Comparison of ENCODE assay signal across 28 cellular contexts in genomic region chr12:29962276-29963035, GRCh38.
"Had no signal": no experiment of that assay in that cellular context is flagged by ENCODE, and none has a peak within 500 bp of the region (broad histone marks: within the 10 kb centered on the region; RNA-seq: fewer than 3 reads in every experiment).

No MANE protein-coding gene starts in this region.

- H3K27me3 Mint-ChIP-seq: stimulated activated naive B cell treated with anti-CD40 and anti-IgM and Interleukin-4, amounts not matched to agents 10 μg/mL and 1 μg/mL and 100 μg/mL, for 72 hours had no signal

- H3K4me1 Mint-ChIP-seq: immature natural killer cell; nephron; neural crest cell; stimulated activated naive B cell treated with anti-CD40 and anti-IgM and Interleukin-4, amounts not matched to agents 10 μg/mL and 1 μg/mL and 100 μg/mL, for 72 hours had no signal

- H3K36me3 Mint-ChIP-seq: immature natural killer cell; naive thymus-derived CD8-positive, alpha-beta T cell; stimulated activated naive B cell treated with anti-CD40 and anti-IgM and Interleukin-4, amounts not matched to agents 10 μg/mL and 1 μg/mL and 100 μg/mL, for 72 hours; type B pancreatic cell had no signal

- H3K4me1 ChIP-seq: left lung, lower lobe of right lung, pancreas, prostate gland, uterus had no signal

- H3K27ac Mint-ChIP-seq: immature natural killer cell; naive thymus-derived CD8-positive, alpha-beta T cell; nephron; stimulated activated naive B cell treated with anti-CD40 and anti-IgM and Interleukin-4, amounts not matched to agents 10 μg/mL and 1 μg/mL and 100 μg/mL, for 72 hours; type B pancreatic cell had no signal

- H3K4me3 ChIP-seq: left lung, lower lobe of right lung, pancreas, prostate gland, skin epidermis, tibial nerve, uterus had no signal

- H3K4me3 Mint-ChIP-seq: immature natural killer cell; naive thymus-derived CD8-positive, alpha-beta T cell; nephron; neural crest cell; stimulated activated naive B cell treated with anti-CD40 and anti-IgM and Interleukin-4, amounts not matched to agents 10 μg/mL and 1 μg/mL and 100 μg/mL, for 72 hours; type B pancreatic cell had no signal

- H3K27ac ChIP-seq: left lung, lower lobe of right lung, pancreas, prostate gland, skin epidermis, tibial nerve, uterus had no signal

- ATAC-seq: left colon; left lung; lower lobe of right lung; naive thymus-derived CD8-positive, alpha-beta T cell; pancreas; right cardiac atrium; sciatic nerve; stimulated activated naive B cell treated with anti-CD40 and anti-IgM and Interleukin-4, amounts not matched to agents 10 μg/mL and 1 μg/mL and 100 μg/mL, for 72 hours; stimulated activated naive CD8-positive, alpha-beta T cell treated with anti-CD3 and anti-CD28 coated beads, Interleukin-15, Interleukin-2, amounts not matched to agents 100 U/mL and 50 U/mL, for 24 hours had no signal

- H3K9me3 Mint-ChIP-seq: nephron, neural crest cell, type B pancreatic cell had no signal

- H3K36me3 ChIP-seq: left lung, lower lobe of right lung, pancreas, prostate gland, tibial nerve, uterus had no signal

- H3K9me3 ChIP-seq: left lung, lower lobe of right lung, pancreas, prostate gland, tibial nerve, uterus had no signal

- DNase-seq: hypothalamus; immature natural killer cell; kidney; left colon; left lung; lower lobe of right lung; mammary epithelial cell; mesenchymal stem cell; naive thymus-derived CD8-positive, alpha-beta T cell; nucleus accumbens; pancreas; posterior cingulate gyrus; right cardiac atrium; stimulated activated CD4-positive, alpha-beta T cell treated with anti-CD3 and anti-CD28 coated beads, Interleukin-12 subunit alpha, Interleukin-12 subunit beta, amount 100 ng/mL, for 4 hours; stimulated activated CD4-positive, alpha-beta T cell treated with anti-CD3 and anti-CD28 coated beads, Interleukin-15, amount 100 ng/mL, for 24 hours; stimulated activated CD4-positive, alpha-beta T cell treated with anti-CD3 and anti-CD28 coated beads, Interleukin-2, amount 100 ng/mL, for 24 hours; stimulated activated CD4-positive, alpha-beta T cell treated with anti-CD3 and anti-CD28 coated beads, Interleukin-4, amount 100 ng/mL, for 1 hour; stimulated activated naive B cell treated with anti-CD40 and anti-IgM and Interleukin-4, amounts not matched to agents 10 μg/mL and 1 μg/mL and 100 μg/mL, for 72 hours; stimulated activated naive CD8-positive, alpha-beta T cell treated with anti-CD3 and anti-CD28 coated beads, Interleukin-15, Interleukin-2, amounts not matched to agents 100 U/mL and 50 U/mL, for 24 hours; substantia nigra; uterus had no signal
